ENCODE assay signal across 18 cellular contexts in genomic region chr1:198492872-198493271, GRCh38. TPM values are rescaled to one million over a fixed set of nuclear protein-coding genes. Genes with fewer than 3 reads are reported as not detected.
DNase-seq lines count a peak whose midpoint lies in the region; ATAC-seq and TF ChIP-seq lines count a peak whose summit lies in the region.
"Had no signal": no experiment of that assay in that cellular context is flagged by ENCODE, and none has a peak within 500 bp of the region (broad histone marks: within the 10 kb centered on the region; RNA-seq: fewer than 3 reads in every experiment).

No MANE protein-coding gene starts in this region.

- H3K27ac ChIP-seq in RWPE2 (ENCODE audit: poor library complexity, severe bottlenecking), result peak overlapping the region; percentile 82
- H3K27ac ChIP-seq in stomach, result no peak overlapping the region
- H3K27ac ChIP-seq in heart right ventricle, result no peak overlapping the region
- H3K27ac ChIP-seq: dorsolateral prefrontal cortex, pancreas had no signal

- TF ChIP-seq EP300 in stomach (IDR thresholded peaks at IDR 0.05), result no peak

- no peaks in the 10 kb centered on the region for H3K9me3 Mint-ChIP-seq in osteocyte (ENCODE audit: unreplicated experiment)
- H3K9me3 Mint-ChIP-seq in immature natural killer cell, result no peaks in the 10 kb centered on the region
- H3K9me3 Mint-ChIP-seq: CD4-positive, alpha-beta T cell had no signal

- no peak overlapping the region for H3K4me3 Mint-ChIP-seq in osteocyte (ENCODE audit: unreplicated experiment)
- H3K4me3 Mint-ChIP-seq in immature natural killer cell, result no peak overlapping the region
- H3K4me3 Mint-ChIP-seq: CD4-positive, alpha-beta T cell had no signal

- intact Hi-C loops in stomach (cut with DNase I; ENCODE audit: low total_unique reads), result no loop called here
- intact Hi-C loops in heart right ventricle (cut with DNase I), result no loop called here

- 63 to 84% (median 76%) methylated on average over 1 of the region's 1 CpG for WGBS in stomach, 5 donors
- WGBS in heart right ventricle, 2 donors, result 86 to 92% methylated on average over 1 of the region's 1 CpG

- H3K4me1 ChIP-seq in RWPE2 (ENCODE audit: insufficient read depth, poor library complexity, severe bottlenecking) (peaks cover 40% of the 10 kb centered on the region), stomach (no peaks in the 10 kb centered on the region), heart right ventricle (peaks cover 0 to 12% (median 0%) of the 10 kb centered on the region in 9 donors)
- H3K4me1 ChIP-seq: pancreas had no signal

- DNase-seq in ELR (ENCODE audit: low read depth), result peak; percentile 92
- DNase-seq in RWPE2 (ENCODE audit: low spot score), result no peak
- DNase-seq in fibroblast of gingiva (ENCODE audit: low read depth), result peak; percentile 77
- no peak for DNase-seq in osteocyte (ENCODE audit: extremely low spot score, unreplicated experiment)
- no peak for DNase-seq in stomach
- no peak for DNase-seq in heart right ventricle
- DNase-seq in NCI-H1417 (lab: John Stamatoyannopoulos, UW), result no peak
- no peak for DNase-seq in immature natural killer cell
- DNase-seq: activated CD4-positive, alpha-beta T cell treated with anti-CD3 and anti-CD28 coated beads, Interleukin-2, amount 50 U/mL, for 48 hours; amygdala; CD4-positive, alpha-beta T cell; dorsolateral prefrontal cortex; islet precursor cell; MM.1S; NCI-H2081 treated with DMSO at 0.1 percent for 48 hours had no signal

- ATAC-seq in RWPE2 (ENCODE audit: low read depth) (peak; percentile 71), heart right ventricle (no peak)
- ATAC-seq: pancreas had no signal

- TF ChIP-seq POLR2A in stomach (IDR thresholded peaks at IDR 0.05), result no peak

- no peaks in the 10 kb centered on the region for H3K9me3 ChIP-seq in RWPE2 (ENCODE audit: severe bottlenecking)
- H3K9me3 ChIP-seq in stomach, result no peaks in the 10 kb centered on the region
- H3K9me3 ChIP-seq in heart right ventricle, result no peaks in the 10 kb centered on the region
- H3K9me3 ChIP-seq: pancreas had no signal

- no peaks in the 10 kb centered on the region for H3K27me3 Mint-ChIP-seq in osteocyte (ENCODE audit: unreplicated experiment)
- no peaks in the 10 kb centered on the region for H3K27me3 Mint-ChIP-seq in immature natural killer cell (ENCODE audit: low read depth in 3 of 3)
- H3K27me3 Mint-ChIP-seq: CD4-positive, alpha-beta T cell had no signal

- H3K36me3 Mint-ChIP-seq in osteocyte (ENCODE audit: unreplicated experiment), result no peaks in the 10 kb centered on the region
- peaks cover 0 to 18% (median 4%) of the 10 kb centered on the region in 3 donors for H3K36me3 Mint-ChIP-seq in immature natural killer cell

- H3K4me3 ChIP-seq in RWPE2 (ENCODE audit: severe bottlenecking), result no peak overlapping the region
- no peak overlapping the region for H3K4me3 ChIP-seq in stomach
- no peak overlapping the region for H3K4me3 ChIP-seq in heart right ventricle
- H3K4me3 ChIP-seq: dorsolateral prefrontal cortex, pancreas, SK-N-MC had no signal

- H3K27me3 ChIP-seq in RWPE2 (ENCODE audit: insufficient read depth, poor library complexity, severe bottlenecking), result no peaks in the 10 kb centered on the region
- H3K27me3 ChIP-seq in stomach, result no peaks in the 10 kb centered on the region
- no peaks in the 10 kb centered on the region for H3K27me3 ChIP-seq in heart right ventricle
- H3K27me3 ChIP-seq: dorsolateral prefrontal cortex, pancreas had no signal

- H3K4me1 Mint-ChIP-seq in osteocyte (ENCODE audit: unreplicated experiment) (peaks cover 35% of the 10 kb centered on the region), immature natural killer cell (peaks cover 7 to 9% of the 10 kb centered on the region in 2 donors)

- peak overlapping the region; percentile 31 for H3K27ac Mint-ChIP-seq in osteocyte (ENCODE audit: unreplicated experiment)
- no peak overlapping the region for H3K27ac Mint-ChIP-seq in immature natural killer cell
- H3K27ac Mint-ChIP-seq: CD4-positive, alpha-beta T cell had no signal

- H3K36me3 ChIP-seq in RWPE2 (ENCODE audit: low read depth), result no peaks in the 10 kb centered on the region
- H3K36me3 ChIP-seq in stomach, result no peaks in the 10 kb centered on the region
- no peaks in the 10 kb centered on the region for H3K36me3 ChIP-seq in heart right ventricle
- H3K36me3 ChIP-seq: pancreas had no signal

- TF ChIP-seq CTCF in RWPE2 (IDR thresholded peaks at IDR 0.05; ENCODE audit: poor library complexity, severe bottlenecking), result no peak
- TF ChIP-seq CTCF in osteocyte (IDR thresholded peaks at IDR 0.05), result no peak
- TF ChIP-seq CTCF in stomach (IDR thresholded peaks at IDR 0.05), result no peak
- no peak for TF ChIP-seq CTCF in heart right ventricle (IDR thresholded peaks at IDR 0.05)

RNA-seq across cellular contexts. Expression of gene ATP6V1G3, which starts 47.6 kb away (rescaled TPM):
- total RNA-seq in osteocyte (not detected in 2 replicates), stomach (not detected), heart right ventricle (not detected)
- polyA plus RNA-seq in stomach (not detected), heart right ventricle (not detected), immature natural killer cell (not detected)
- total RNA-seq: CD4-positive, alpha-beta T cell; Daoy; dorsolateral prefrontal cortex; pancreas had no signal
- polyA plus RNA-seq: pancreas had no signal

Comparison
In these comparisons a context has a peak if more than half of its experiments do, and no peak if none do; other contexts are left out.
1. DNase-seq: peak in ELR (single experiment) and fibroblast of gingiva (single experiment); none in RWPE2 (single experiment), osteocyte (single experiment), stomach (single experiment), heart right ventricle (0 of 2), NCI-H1417 (0 of 3) and immature natural killer cell (0 of 3).